ENCODE assay signal across 8 cellular contexts in the genomic region with DNA sequence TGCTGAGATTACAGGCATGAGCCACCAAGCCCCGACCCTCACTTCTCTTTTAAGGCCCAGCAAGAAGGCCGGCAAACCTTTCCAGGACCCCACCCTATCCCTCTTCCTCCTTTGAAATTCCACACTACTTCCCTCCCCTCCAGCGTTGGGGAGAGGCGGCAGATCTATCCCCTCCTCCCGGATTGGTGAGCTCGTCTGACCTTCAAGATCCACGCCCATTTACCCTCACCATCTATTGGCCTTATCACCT. TPM values are rescaled to one million over a fixed set of nuclear protein-coding genes. Genes with fewer than 3 reads are reported as not detected.
DNase-seq lines count a peak whose midpoint lies in the region; ATAC-seq, FAIRE-seq and TF ChIP-seq lines count a peak whose summit lies in the region.

No MANE protein-coding gene starts in this region.

- H4K8ac ChIP-seq in H1 (ENCODE audit: extremely low read depth, insufficient read depth, low read length): no peak overlapping the region

- no peak overlapping the region for H2BK120ac ChIP-seq in H1 (replicated peaks; ENCODE audit: low read depth, low read length)

- H2BK5ac ChIP-seq in H1 (ENCODE audit: low read depth, low read length): no peak overlapping the region

- no peak overlapping the region for H4K5ac ChIP-seq in H1 (ENCODE audit: insufficient read length, low read depth, low read length)

- H3K27me3 ChIP-seq in CD4-positive, alpha-beta memory T cell (ENCODE audit: insufficient read depth, low read length): no peaks in the 10 kb centered on the region
- no peaks in the 10 kb centered on the region for H3K27me3 ChIP-seq in OCI-LY1 (ENCODE audit: insufficient read depth, low read length)
- H3K27me3 ChIP-seq in H1 (replicated peaks in 1 of 4; ENCODE audit: control insufficient read depth in 3 of 4, extremely low read depth in 1 of 4, insufficient read depth in 3 of 4, low read length in 3 of 4): no peaks in the 10 kb centered on the region
- H3K27me3 ChIP-seq in osteoblast (ENCODE audit: insufficient read depth, low read length): no peaks in the 10 kb centered on the region

- H3K79me1 ChIP-seq in H1 (ENCODE audit: low read depth, low read length): no peaks in the 10 kb centered on the region

- H4K91ac ChIP-seq in H1 (replicated peaks; ENCODE audit: insufficient read length, low read length): no peak overlapping the region

- POLR2A ChIA-PET in CD4-positive, alpha-beta memory T cell (lab: Charles Lee; ENCODE audit: partially characterized antibody): interaction anchor here (0.6 to 1.5 kb wide), 23 partner anchors 10 to 651 kb away, joined by 3 to 26 read pairs (median 4); a partner anchor contains a TSS
- POLR2A ChIA-PET in H1 (lab: Charles Lee; ENCODE audit: partially characterized antibody): interaction anchor here (0.6 to 1.6 kb wide), 10 partner anchors 10 to 1816 kb away, joined by 3 to 10 read pairs (median 3); a partner anchor contains a TSS

- H3K4ac ChIP-seq in H1 (replicated peaks; ENCODE audit: insufficient read length, low read depth, low read length): no peak overlapping the region

- no peak overlapping the region for H2BK20ac ChIP-seq in H1 (ENCODE audit: low read length)

- H3K9me2 ChIP-seq in OCI-LY1 (ENCODE audit: low read depth, low read length): no peaks in the 10 kb centered on the region

- H2BK15ac ChIP-seq in H1 (ENCODE audit: low read length): no peak overlapping the region

- no peak for FAIRE-seq in H1 (lab: Jason Lieb, UNC)

- H3K18ac ChIP-seq in H1 (ENCODE audit: extremely low read depth, low read length): no peak overlapping the region

- H3K9me3 Mint-ChIP-seq in CD4-positive, alpha-beta memory T cell: no peaks in the 10 kb centered on the region

- H2BK12ac ChIP-seq in H1 (ENCODE audit: low read depth, low read length): no peak overlapping the region

- no peak for ATAC-seq in GM21576 (IDR thresholded peaks at IDR 0.05; ENCODE audit: unreplicated experiment)

- H3K4me1 ChIP-seq in CD4-positive, alpha-beta memory T cell (ENCODE audit: insufficient read depth, low read length): peaks cover 18% of the 10 kb centered on the region
- peaks cover 20% of the 10 kb centered on the region for H3K4me1 ChIP-seq in OCI-LY1 (ENCODE audit: insufficient read depth, low read length, severe bottlenecking)
- peaks cover 0 to 4% (median 3%) of the 10 kb centered on the region in 4 experiments; a peak in 4 of 7 replicates for H3K4me1 ChIP-seq in H1 (replicated peaks in 1 of 4; ENCODE audit: control insufficient read depth in 3 of 4, insufficient read depth in 4 of 4, low read length in 3 of 4)
- no peaks in the 10 kb centered on the region for H3K4me1 ChIP-seq in osteoblast (ENCODE audit: insufficient read depth, low read length)

- TF ChIP-seq CTCF in OCI-LY1 (IDR thresholded peaks at IDR 0.05; ENCODE audit: low read length) (no peak), H1 (IDR thresholded peaks at IDR 0.05; ENCODE audit: control extremely low read depth in 1 of 3, insufficient read depth in 1 of 3, low read depth in 1 of 3, low read length in 3 of 3) (no peak), osteoblast (IDR thresholded peaks at IDR 0.05; ENCODE audit: extremely low read depth, low read depth, low read length) (no peak)

- peak overlapping the region; percentile 54 for H3K4me2 ChIP-seq in OCI-LY1 (ENCODE audit: low read length)
- H3K4me2 ChIP-seq in H1 (ENCODE audit: insufficient read depth in 1 of 2, low read depth in 2 of 2, low read length in 2 of 2): peak overlapping the region in 1 of 2 experiments; percentile 33; a peak in 1 of 4 replicates
- H3K4me2 ChIP-seq in osteoblast (ENCODE audit: insufficient read depth, low read length): peak overlapping the region; percentile 36

- no peak overlapping the region for H3K56ac ChIP-seq in H1 (replicated peaks; ENCODE audit: insufficient read length, low read depth, low read length)

- H3K36me3 Mint-ChIP-seq in CD4-positive, alpha-beta memory T cell: peaks cover 0 to 2% of the 10 kb centered on the region in 2 donors

- no peaks in the 10 kb centered on the region for H3K79me2 ChIP-seq in OCI-LY1 (ENCODE audit: insufficient read depth, low read length)
- no peaks in the 10 kb centered on the region for H3K79me2 ChIP-seq in H1 (ENCODE audit: control insufficient read depth in 1 of 2, insufficient read depth in 2 of 2, low read length in 2 of 2)
- H3K79me2 ChIP-seq in osteoblast (ENCODE audit: insufficient read depth, low read length): no peaks in the 10 kb centered on the region

- no peak overlapping the region for H2AFZ ChIP-seq in OCI-LY1 (ENCODE audit: low read length)
- H2AFZ ChIP-seq in H1 (ENCODE audit: low read length): no peak overlapping the region
- H2AFZ ChIP-seq in osteoblast (ENCODE audit: low read length): no peak overlapping the region

- peak overlapping the region; percentile 68 to 96 (median 91) for H3K4me3 Mint-ChIP-seq in CD4-positive, alpha-beta memory T cell

- peak overlapping the region; percentile 51 for H3K27ac ChIP-seq in CD4-positive, alpha-beta memory T cell (ENCODE audit: low read depth, low read length)
- H3K27ac ChIP-seq in OCI-LY1 (ENCODE audit: low read depth, low read length, poor library complexity, severe bottlenecking) (peak overlapping the region; percentile 46), H1 (ENCODE audit: low read depth, low read length) (no peak overlapping the region), osteoblast (ENCODE audit: low read depth, low read length) (no peak overlapping the region)

- H4K20me1 ChIP-seq in OCI-LY1 (ENCODE audit: insufficient read depth, low read length): no peaks in the 10 kb centered on the region
- H4K20me1 ChIP-seq in H1 (replicated peaks in 1 of 2; ENCODE audit: control insufficient read depth in 1 of 2, insufficient read depth in 2 of 2, low read length in 2 of 2): no peaks in the 10 kb centered on the region
- no peaks in the 10 kb centered on the region for H4K20me1 ChIP-seq in osteoblast (ENCODE audit: insufficient read depth, low read length)

- H3K4me3 ChIP-seq in CD4-positive, alpha-beta memory T cell (ENCODE audit: low read length in 2 of 2): peak overlapping the region; percentile 36 to 51
- H3K4me3 ChIP-seq in OCI-LY1 (ENCODE audit: low read depth, low read length, poor library complexity, severe bottlenecking): peak overlapping the region; percentile 62
- peak overlapping the region in 2 of 4 experiments; percentile 32 to 49; a peak in 3 of 8 replicates for H3K4me3 ChIP-seq in H1 (ENCODE audit: extremely low read depth in 1 of 4, insufficient read depth in 2 of 4, low read depth in 3 of 4, low read length in 4 of 4)
- H3K4me3 ChIP-seq in osteoblast (ENCODE audit: insufficient read depth, low read length): peak overlapping the region; percentile 70

- H3K14ac ChIP-seq in H1 (ENCODE audit: insufficient read length): no peak overlapping the region

- H3K23me2 ChIP-seq in H1 (ENCODE audit: low read depth, low read length): peaks cover 4% of the 10 kb centered on the region; the same call in 1 of the 2 replicates

- peak overlapping the region; percentile 62 for H3K9ac ChIP-seq in OCI-LY1 (ENCODE audit: low read length)
- no peak overlapping the region for H3K9ac ChIP-seq in H1 (replicated peaks in 1 of 4; ENCODE audit: extremely low read depth in 1 of 4, low read depth in 3 of 4, low read length in 3 of 4)

- H3K4me1 Mint-ChIP-seq in CD4-positive, alpha-beta memory T cell: peaks cover 17 to 27% (median 22%) of the 10 kb centered on the region in 4 donors

- no peak overlapping the region for H2AK5ac ChIP-seq in H1 (ENCODE audit: low read depth, low read length)

- CTCF ChIA-PET in CD4-positive, alpha-beta memory T cell (lab: Charles Lee; ENCODE audit: partially characterized antibody): interaction anchor here (0.6 to 3.7 kb wide), 6 partner anchors 10 to 39 kb away, joined by 3 to 27 read pairs (median 4); no protein-coding TSS in a partner anchor
- CTCF ChIA-PET in H1 (lab: Charles Lee; ENCODE audit: partially characterized antibody): no interaction called here

- TF ChIP-seq EP300 in H1 (IDR thresholded peaks at IDR 0.05; ENCODE audit: borderline replicate concordance in 1 of 2, low read depth in 2 of 2, low read length in 2 of 2): no peak

- peak overlapping the region; percentile 47 to 98 (median 94) for H3K27ac Mint-ChIP-seq in CD4-positive, alpha-beta memory T cell

- H3F3A ChIP-seq in OCI-LY1 (ENCODE audit: insufficient read depth, low read length): no peaks in the 10 kb centered on the region

- no peak overlapping the region for H3K23ac ChIP-seq in H1 (ENCODE audit: insufficient read length)

- peak in 1 of 5 donors; percentile 41 for DNase-seq in CD4-positive, alpha-beta memory T cell
- DNase-seq in H1 (ENCODE audit: low read depth in 1 of 2, low spot score in 2 of 2): peak in 1 of 2 experiments; percentile 48
- no peak for DNase-seq in osteoblast (ENCODE audit: insufficient read length, low spot score, missing footprints)
- DNase-seq in OCI-M1 (lab: John Stamatoyannopoulos, UW): no peak
- no peak for DNase-seq in activated CD4-positive, CD25-positive, alpha-beta regulatory T cell treated with anti-CD3 and anti-CD28 coated beads, Interleukin-2, amount 50 U/mL, for 72 hours
- DNase-seq in NCI-H526 (lab: John Stamatoyannopoulos, UW): no peak

- WGBS in H1 (ENCODE audit: extremely low coverage in 1 of 2, insufficient coverage in 1 of 2, insufficient read length in 1 of 2, insufficient replicate concordance in 2 of 2, low coverage in 1 of 2, low lambda C conversion rate in 2 of 2, missing lambda C conversion rate in 1 of 2), 2 experiments: 0% methylated on average over 4 of the region's 7 CpGs; no CpG with 5 or more reads in 1 of the 2 experiments

- no peak for TF ChIP-seq POLR2A in H1 (IDR thresholded peaks at IDR 0.05; ENCODE audit: control extremely low read depth in 1 of 2, low read depth in 2 of 2, low read length in 2 of 2)

- intact Hi-C loops in CD4-positive, alpha-beta memory T cell (cut with micrococcal nuclease): loop anchor here (1.0 to 10.0 kb wide), 5 partner anchors 10 to 684 kb away; a partner anchor contains a TSS

- no peaks in the 10 kb centered on the region for H3K27me3 Mint-ChIP-seq in CD4-positive, alpha-beta memory T cell

- TF ChIP-seq RAD21 in H1 (IDR thresholded peaks at IDR 0.05 in 1 of 2, conservative IDR thresholded peaks at IDR 0.05 in 1 of 2; ENCODE audit: low read depth in 2 of 2, low read length in 2 of 2): no peak

- H3K36me3 ChIP-seq in CD4-positive, alpha-beta memory T cell (ENCODE audit: insufficient read depth, low read length): no peaks in the 10 kb centered on the region
- H3K36me3 ChIP-seq in OCI-LY1 (ENCODE audit: insufficient read depth, low read length) (no peaks in the 10 kb centered on the region), H1 (ENCODE audit: control insufficient read depth in 2 of 4, insufficient read depth in 4 of 4, low read length in 3 of 4) (no peaks in the 10 kb centered on the region), osteoblast (ENCODE audit: insufficient read depth, low read length) (no peaks in the 10 kb centered on the region)

- no peaks in the 10 kb centered on the region for H3K9me3 ChIP-seq in CD4-positive, alpha-beta memory T cell (ENCODE audit: control insufficient read depth in 1 of 2, low read length in 2 of 2)
- H3K9me3 ChIP-seq in OCI-LY1 (ENCODE audit: low read length): no peaks in the 10 kb centered on the region
- no peaks in the 10 kb centered on the region for H3K9me3 ChIP-seq in H1 (ENCODE audit: insufficient read depth in 2 of 2, low read depth in 1 of 2, low read length in 1 of 2)
- H3K9me3 ChIP-seq in osteoblast (ENCODE audit: low read depth, low read length): no peaks in the 10 kb centered on the region

RNA-seq across cellular contexts. Expression of a gene that starts 4.5 kb away (rescaled TPM):
- total RNA-seq in CD4-positive, alpha-beta memory T cell: 10 to 100 TPM; 12.0 to 12.3 TPM
- polyA plus RNA-seq in CD4-positive, alpha-beta memory T cell: 1 to 10 TPM in 1 of 2 donors, under 1 TPM in 1; 0.73 to 4.5 TPM
- 8.4 and 10.6 TPM in 2 replicates for total RNA-seq in H1 (2021; fragmentation: NEBNext Ultra II Directional; extraction: Animal tissue kit (Norgen Biotek cat#: 25700))
- 9.1 and 15.1 TPM in 2 replicates for polyA plus RNA-seq in H1 (2011; rRNA removed)
- polyA plus RNA-seq in H1 (2011; cell fraction: cytosol; rRNA removed): 5.4 TPM
- 16.0 TPM for polyA plus RNA-seq in H1 (2011; cell fraction: nucleus; rRNA removed)
- polyA plus RNA-seq in H1 (2012, experiment 1 of 2): 9.0 to 13.6 TPM (median 12.4 TPM) in 4 replicates
- 12.3 TPM for polyA plus RNA-seq in H1 (2012, experiment 2 of 2)
- 5.5 TPM for polyA plus RNA-seq in H1 (2013, experiment 1 of 2)
- 5.2 TPM for polyA plus RNA-seq in H1 (2013, experiment 2 of 2)
- 5.5 and 6.8 TPM in 2 replicates for polyA minus RNA-seq in H1 (2011; rRNA and poly(A)+ RNA removed)
- polyA minus RNA-seq in H1 (2011; cell fraction: cytosol; rRNA and poly(A)+ RNA removed): 8.3 TPM
- polyA minus RNA-seq in H1 (2011; cell fraction: nucleus; rRNA and poly(A)+ RNA removed): 11.0 TPM
- total RNA-seq in osteoblast: 6.9 and 7.7 TPM in 2 replicates

RNA-seq across cellular contexts. Expression of a gene that starts 9.3 kb away (rescaled TPM):
- total RNA-seq in CD4-positive, alpha-beta memory T cell: under 1 TPM; 0.50 to 0.73 TPM
- polyA plus RNA-seq in CD4-positive, alpha-beta memory T cell: under 1 TPM in 1 of 2 donors, not detected in 1; 0.32 TPM
- 10.2 and 10.8 TPM in 2 replicates for total RNA-seq in H1 (2021; fragmentation: NEBNext Ultra II Directional; extraction: Animal tissue kit (Norgen Biotek cat#: 25700))
- 4.3 and 7.2 TPM in 2 replicates for polyA plus RNA-seq in H1 (2011; rRNA removed)
- 5.8 TPM for polyA plus RNA-seq in H1 (2011; cell fraction: cytosol; rRNA removed)
- polyA plus RNA-seq in H1 (2011; cell fraction: nucleus; rRNA removed): 7.7 TPM
- polyA plus RNA-seq in H1 (2012, experiment 1 of 2): 10.7 to 13.8 TPM (median 12.0 TPM) in 4 replicates
- 10.9 TPM for polyA plus RNA-seq in H1 (2012, experiment 2 of 2)
- polyA plus RNA-seq in H1 (2013, experiment 1 of 2): 8.1 TPM
- polyA plus RNA-seq in H1 (2013, experiment 2 of 2): 8.3 TPM
- polyA minus RNA-seq in H1 (2011; rRNA and poly(A)+ RNA removed): 4.7 and 8.7 TPM in 2 replicates
- 4.3 TPM for polyA minus RNA-seq in H1 (2011; cell fraction: cytosol; rRNA and poly(A)+ RNA removed)
- 3.1 TPM for polyA minus RNA-seq in H1 (2011; cell fraction: nucleus; rRNA and poly(A)+ RNA removed)
- 0.29 and 0.36 TPM in 2 replicates for total RNA-seq in osteoblast

RNA-seq across cellular contexts. Expression of a gene that starts 19.0 kb away (rescaled TPM):
- 100 to 1,000 TPM; 132 to 146 TPM for total RNA-seq in CD4-positive, alpha-beta memory T cell
- 100 to 1,000 TPM; 228 to 334 TPM for polyA plus RNA-seq in CD4-positive, alpha-beta memory T cell
- 9.0 and 10.3 TPM in 2 replicates for total RNA-seq in H1 (2021; fragmentation: NEBNext Ultra II Directional; extraction: Animal tissue kit (Norgen Biotek cat#: 25700))
- 23.4 and 25.6 TPM in 2 replicates for polyA plus RNA-seq in H1 (2011; rRNA removed)
- polyA plus RNA-seq in H1 (2011; cell fraction: cytosol; rRNA removed): 14.0 TPM
- 8.6 TPM for polyA plus RNA-seq in H1 (2011; cell fraction: nucleus; rRNA removed)
- 14.3 to 18.4 TPM (median 15.5 TPM) in 4 replicates for polyA plus RNA-seq in H1 (2012, experiment 1 of 2)
- polyA plus RNA-seq in H1 (2012, experiment 2 of 2): 16.9 TPM
- 31.9 TPM for polyA plus RNA-seq in H1 (2013, experiment 1 of 2)
- polyA plus RNA-seq in H1 (2013, experiment 2 of 2): 39.0 TPM
- 7.6 and 10.2 TPM in 2 replicates for polyA minus RNA-seq in H1 (2011; rRNA and poly(A)+ RNA removed)
- polyA minus RNA-seq in H1 (2011; cell fraction: cytosol; rRNA and poly(A)+ RNA removed): 8.1 TPM
- polyA minus RNA-seq in H1 (2011; cell fraction: nucleus; rRNA and poly(A)+ RNA removed): 2.0 TPM
- total RNA-seq in osteoblast: 19.7 and 21.0 TPM in 2 replicates

RNA-seq across cellular contexts. Expression of a gene that starts 28.1 kb away (rescaled TPM):
- 1 to 10 TPM; 1.6 to 2.2 TPM for total RNA-seq in CD4-positive, alpha-beta memory T cell
- under 1 TPM; 0.21 to 0.94 TPM for polyA plus RNA-seq in CD4-positive, alpha-beta memory T cell
- 0.37 and 0.46 TPM in 2 replicates for total RNA-seq in H1 (2021; fragmentation: NEBNext Ultra II Directional; extraction: Animal tissue kit (Norgen Biotek cat#: 25700))
- polyA plus RNA-seq in H1 (2011; rRNA removed): 1.1 and 1.9 TPM in 2 replicates
- polyA plus RNA-seq in H1 (2011; cell fraction: cytosol; rRNA removed): 0.97 TPM
- polyA plus RNA-seq in H1 (2011; cell fraction: nucleus; rRNA removed): 1.9 TPM
- polyA plus RNA-seq in H1 (2012, experiment 1 of 2): 0.42 to 0.62 TPM (median 0.58 TPM) in 4 replicates
- 1.0 TPM for polyA plus RNA-seq in H1 (2012, experiment 2 of 2)
- 0.32 TPM for polyA plus RNA-seq in H1 (2013, experiment 1 of 2)
- polyA plus RNA-seq in H1 (2013, experiment 2 of 2): 0.53 TPM
- polyA minus RNA-seq in H1 (2011; rRNA and poly(A)+ RNA removed): 0.09 and 0.15 TPM in 2 replicates
- not detected for polyA minus RNA-seq in H1 (2011; cell fraction: cytosol; rRNA and poly(A)+ RNA removed)
- 1.2 TPM for polyA minus RNA-seq in H1 (2011; cell fraction: nucleus; rRNA and poly(A)+ RNA removed)
- 1.2 and 1.8 TPM in 2 replicates for total RNA-seq in osteoblast

RNA-seq across cellular contexts. Expression of a gene that starts 42.4 kb away (rescaled TPM):
- 1 to 10 TPM; 1.2 to 1.3 TPM for total RNA-seq in CD4-positive, alpha-beta memory T cell
- under 1 TPM in 1 of 2 donors, not detected in 1; 0.03 TPM for polyA plus RNA-seq in CD4-positive, alpha-beta memory T cell
- total RNA-seq in H1 (2021; fragmentation: NEBNext Ultra II Directional; extraction: Animal tissue kit (Norgen Biotek cat#: 25700)): 0.77 and 0.84 TPM in 2 replicates
- 0.59 and 1.7 TPM in 2 replicates for polyA plus RNA-seq in H1 (2011; rRNA removed)
- 1.1 TPM for polyA plus RNA-seq in H1 (2011; cell fraction: cytosol; rRNA removed)
- polyA plus RNA-seq in H1 (2011; cell fraction: nucleus; rRNA removed): 6.3 TPM
- polyA plus RNA-seq in H1 (2012, experiment 1 of 2): 0.62 to 1.1 TPM (median 0.82 TPM) in 4 replicates
- 0.33 TPM for polyA plus RNA-seq in H1 (2012, experiment 2 of 2)
- polyA plus RNA-seq in H1 (2013, experiment 1 of 2): 0.59 TPM
- polyA plus RNA-seq in H1 (2013, experiment 2 of 2): 0.42 TPM
- 0.76 and 1.2 TPM in 2 replicates for polyA minus RNA-seq in H1 (2011; rRNA and poly(A)+ RNA removed)
- 1.6 TPM for polyA minus RNA-seq in H1 (2011; cell fraction: cytosol; rRNA and poly(A)+ RNA removed)
- 3.7 TPM for polyA minus RNA-seq in H1 (2011; cell fraction: nucleus; rRNA and poly(A)+ RNA removed)
- not detected in 2 replicates for total RNA-seq in osteoblast

Comparison
In these comparisons a context has a peak if more than half of its experiments do, and no peak if none do; other contexts are left out.
1. H3K27ac ChIP-seq: peak in CD4-positive, alpha-beta memory T cell (single experiment) and OCI-LY1 (single experiment); none in H1 (single experiment) and osteoblast (single experiment).